ENCODE assay signal across 8 cellular contexts in genomic region chr3:28667646-28668376, GRCh38.
DNase-seq lines count a peak whose midpoint lies in the region; ATAC-seq and TF ChIP-seq lines count a peak whose summit lies in the region.

No MANE protein-coding gene starts in this region.

- no peak overlapping the region for H3K27ac ChIP-seq in DOHH2 (ENCODE audit: low read depth, low read length)
- no peak overlapping the region for H3K27ac ChIP-seq in aorta (ENCODE audit: low read depth in 1 of 2, low read length in 2 of 2)

- H3K4me3 Mint-ChIP-seq in osteocyte (ENCODE audit: unreplicated experiment) = no peak overlapping the region

- WGBS in aorta, 2 donors = 25 to 28% methylated on average over 4 of the region's 4 CpGs

- ATAC-seq in GM21360 (IDR thresholded peaks at IDR 0.05; ENCODE audit: unreplicated experiment) (peak; percentile 87), HG03558 (IDR thresholded peaks at IDR 0.05; ENCODE audit: extremely low read depth, unreplicated experiment) (peak; percentile 85), aorta (ENCODE audit: low FRiP score) (peak; percentile 84)

- H3K4me3 ChIP-seq in DOHH2 (ENCODE audit: low read length) = no peak overlapping the region
- no peak overlapping the region for H3K4me3 ChIP-seq in fibroblast of villous mesenchyme (ENCODE audit: low read depth, low read length)
- H3K4me3 ChIP-seq in aorta (ENCODE audit: low read length in 2 of 2) = no peak overlapping the region

- intact Hi-C loops in aorta (cut with DNase I) = loop anchor here in 1 of 2 donors (10.0 kb wide), 1 partner anchor 1097 kb away; no protein-coding TSS in a partner anchor

- H3K27me3 ChIP-seq in DOHH2 (ENCODE audit: control insufficient read depth, low read length) (no peaks in the 10 kb centered on the region), aorta (ENCODE audit: control insufficient read depth in 1 of 2, insufficient read depth in 2 of 2, low read length in 1 of 2) (no peaks in the 10 kb centered on the region)

- H3K9me2 ChIP-seq in DOHH2 (replicated peaks; ENCODE audit: control insufficient read depth, low read length) = no peaks in the 10 kb centered on the region

- H3K4me1 Mint-ChIP-seq in osteocyte (ENCODE audit: unreplicated experiment) = no peaks in the 10 kb centered on the region

- TF ChIP-seq CTCF in DOHH2 (IDR thresholded peaks at IDR 0.05; ENCODE audit: low read depth, low read length, poor library complexity, severe bottlenecking) (peak; percentile 89), fibroblast of villous mesenchyme (IDR thresholded peaks at IDR 0.05; ENCODE audit: insufficient read depth, low read depth, low read length) (peak; percentile 90), osteocyte (IDR thresholded peaks at IDR 0.05) (peak; percentile 83)

- DNase-seq in NOMO-1 (lab: John Stamatoyannopoulos, UW; ENCODE audit: unreplicated experiment in 2 of 2) = peak; percentile 1 to 34
- DNase-seq in activated T-cell treated with anti-CD3 and anti-CD28 coated beads for 24 hours (ENCODE audit: low read depth) = peak; percentile 37
- DNase-seq in fibroblast of villous mesenchyme (ENCODE audit: low read depth) = peak; percentile 56
- DNase-seq in osteocyte (ENCODE audit: extremely low spot score, unreplicated experiment) = no peak
- DNase-seq in aorta = peak in 1 of 2 donors; percentile 49

- no peaks in the 10 kb centered on the region for H3K9me3 Mint-ChIP-seq in osteocyte (ENCODE audit: unreplicated experiment)

- no peak overlapping the region for H3K4me2 ChIP-seq in DOHH2 (ENCODE audit: low read length)

- no peaks in the 10 kb centered on the region for H3K4me1 ChIP-seq in DOHH2 (ENCODE audit: control insufficient read depth, low read length)
- peaks cover 0 to 6% of the 10 kb centered on the region in 2 donors for H3K4me1 ChIP-seq in aorta (ENCODE audit: control insufficient read depth in 1 of 2, insufficient read depth in 2 of 2, low read length in 2 of 2)

- no peaks in the 10 kb centered on the region for H4K20me1 ChIP-seq in DOHH2 (ENCODE audit: control insufficient read depth, insufficient read depth, low read depth, low read length)

- H3K36me3 Mint-ChIP-seq in osteocyte (ENCODE audit: unreplicated experiment) = no peaks in the 10 kb centered on the region

- no peak overlapping the region for H3K27ac Mint-ChIP-seq in osteocyte (ENCODE audit: unreplicated experiment)

- H3K79me2 ChIP-seq in DOHH2 (ENCODE audit: control insufficient read depth, low read length) = no peaks in the 10 kb centered on the region

- H3K9me3 ChIP-seq in DOHH2 (ENCODE audit: control insufficient read depth, insufficient read depth, low read length) (no peaks in the 10 kb centered on the region), aorta (ENCODE audit: control insufficient read depth, low read length) (no peaks in the 10 kb centered on the region)

- H3K36me3 ChIP-seq in DOHH2 (ENCODE audit: control insufficient read depth, low read length) = no peaks in the 10 kb centered on the region
- H3K36me3 ChIP-seq in aorta (ENCODE audit: control insufficient read depth in 1 of 2, insufficient read depth in 2 of 2, low read length in 1 of 2) = no peaks in the 10 kb centered on the region

- H3K27me3 Mint-ChIP-seq in osteocyte (ENCODE audit: unreplicated experiment) = peaks cover 29% of the 10 kb centered on the region

- no peaks in the 10 kb centered on the region for H3F3A ChIP-seq in DOHH2 (ENCODE audit: control insufficient read depth, insufficient read depth)
